In the genomic region with DNA sequence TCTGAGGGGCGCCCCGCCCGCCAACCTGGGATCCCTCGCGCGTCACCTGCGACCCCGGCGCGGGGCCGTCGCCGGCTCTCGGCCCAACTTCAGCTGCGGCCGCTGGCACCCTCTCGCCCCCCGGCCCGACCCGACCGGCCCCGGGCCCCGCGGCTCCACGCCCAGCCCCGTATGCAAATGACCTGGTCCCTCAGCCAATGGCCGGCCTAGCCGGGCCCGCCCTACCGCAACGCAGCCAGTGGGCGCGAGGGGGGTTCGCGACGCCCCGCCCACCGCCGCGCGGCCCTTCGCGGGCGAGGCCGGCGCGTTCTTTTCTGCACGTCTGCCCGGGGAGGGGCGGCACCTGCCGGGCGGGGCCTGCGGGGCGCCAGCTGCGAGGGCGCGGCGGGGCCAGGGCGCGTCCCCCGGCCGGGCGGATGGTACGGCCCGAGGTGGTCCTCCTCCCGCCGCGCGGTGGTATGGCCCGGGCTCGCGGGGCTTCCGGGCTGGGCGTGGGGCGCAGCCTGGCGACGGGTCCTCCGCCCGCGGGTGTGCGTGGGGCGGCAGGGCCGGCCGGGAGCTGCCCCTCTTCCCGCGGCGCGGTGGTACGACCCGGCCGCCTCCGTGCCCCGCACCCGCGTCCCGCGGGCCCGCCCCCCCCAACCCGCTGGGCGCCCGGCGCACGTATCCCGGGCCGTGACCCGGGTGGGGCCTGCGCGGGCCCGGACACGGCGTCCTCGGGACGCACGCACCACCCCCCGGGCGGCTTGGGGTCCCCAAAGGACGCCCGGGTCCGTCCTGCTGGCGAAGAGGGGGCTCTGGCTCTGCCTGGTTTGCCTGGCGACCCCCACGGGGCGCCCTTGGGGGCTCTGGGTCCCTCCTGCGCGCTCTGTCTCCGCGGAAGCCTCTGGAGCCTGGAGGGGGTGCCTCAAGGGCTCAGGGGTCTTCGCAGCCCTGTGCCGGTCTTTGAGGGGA, we compare ENCODE assay signal across 8 cellular contexts.
DNase-seq lines count a peak whose midpoint lies in the region; ATAC-seq and TF ChIP-seq lines count a peak whose summit lies in the region.

No MANE protein-coding gene starts in this region.

- H3K4me3 ChIP-seq in WI38 (ENCODE audit: low read depth, low read length) (peak overlapping the region; percentile 84), cardiac fibroblast (replicated peaks in 1 of 2; ENCODE audit: low read depth in 2 of 2, low read length in 2 of 2) (peak overlapping the region; percentile 64 to 94)

- TF ChIP-seq POLR2A in GM18951 (IDR thresholded peaks at IDR 0.05; ENCODE audit: extremely low read depth, insufficient read depth, insufficient read length): peak; percentile 77

- ATAC-seq in HG03159 (IDR thresholded peaks at IDR 0.05; ENCODE audit: unreplicated experiment): peak; percentile 87

- in situ Hi-C loops in GM18951 (cut with MboI; ENCODE audit: low sequenced_read_pairs, unreplicated experiment): no loop called here

- DNase-seq in AG08396 (ENCODE audit: low spot score) (peak; percentile 99), NCI-H2227 (lab: John Stamatoyannopoulos, UW; ENCODE audit: unreplicated experiment) (peak; percentile 98), cardiac fibroblast (ENCODE audit: low read depth in 2 of 2) (peak; percentile 88 to 96), islet precursor cell (peak; percentile 98)
- DNase-seq in stimulated activated CD4-positive, alpha-beta T cell treated with anti-CD3 and anti-CD28 coated beads, Interleukin-12 subunit alpha, Interleukin-12 subunit beta, amount 100 ng/mL, for 4 hours: peak; percentile 84

- TF ChIP-seq CTCF in WI38 (IDR thresholded peaks at IDR 0.05; ENCODE audit: low read depth, low read length): no peak
- TF ChIP-seq CTCF in cardiac fibroblast (IDR thresholded peaks at IDR 0.05; ENCODE audit: low read depth, low read length): no peak

Comparison
In these comparisons a context has a peak if more than half of its experiments do, and no peak if none do; other contexts are left out.
1. Peak in every context shown above with its lines: DNase-seq, ATAC-seq and H3K4me3 ChIP-seq.